In genomic region chr20:18507218-18508191, GRCh38 we compare ENCODE assay signal across 1 cellular context.
TF ChIP-seq lines count a peak whose summit lies in the region.

Gene SEC23B, plus strand, starts transcription at chr20:18507940. Its CDS starts 2,896 bp downstream, at chr20:18510836.

TF ChIP-seq in HepG2, 621 proteins besides CTCF, POLR2A, EP300 and RAD21 (continued from another document and continues in another):
- TF ChIP-seq LRRFIP1 (CRISPR knock-in tag; conservative IDR thresholded peaks at IDR 0.05) (no peak), ZNF883 (CRISPR knock-in tag; IDR thresholded peaks at IDR 0.05; ENCODE audit: not compliant biosample characterization) (peak; percentile 34), ARID2 (CRISPR knock-in tag; IDR thresholded peaks at IDR 0.05; ENCODE audit: borderline replicate concordance) (0 out of 2 replicates have a peak, but pooled peaks have one; percentile 31), ZBTB49 (CRISPR knock-in tag; IDR thresholded peaks at IDR 0.05; ENCODE audit: borderline replicate concordance) (0 out of 2 replicates have a peak, but pooled peaks have one; percentile 36), AGO2 (optimal IDR thresholded peaks at IDR 0.05; ENCODE audit: low read depth, low read length) (peak; percentile 87), CC2D1A (CRISPR knock-in tag; IDR thresholded peaks at IDR 0.05) (no peak; the same call in 1 of the 2 replicates), HOXA9 (CRISPR knock-in tag; IDR thresholded peaks at IDR 0.05; ENCODE audit: borderline replicate concordance) (no peak; the same call in 1 of the 2 replicates), REPIN1 (CRISPR knock-in tag; IDR thresholded peaks at IDR 0.05; ENCODE audit: borderline replicate concordance, low read depth) (peak; percentile 98), TERF1 (CRISPR knock-in tag; IDR thresholded peaks at IDR 0.05) (no peak), MIXL1 (CRISPR knock-in tag; IDR thresholded peaks at IDR 0.05) (peak; percentile 60), CEBPG (CRISPR knock-in tag; IDR thresholded peaks at IDR 0.05) (peak; percentile 57), ZNF142 (CRISPR knock-in tag; IDR thresholded peaks at IDR 0.05) (peak; percentile 93), TRIM22 (IDR thresholded peaks at IDR 0.05) (no peak), FOSL2 (CRISPR knock-in tag; IDR thresholded peaks at IDR 0.05) (peak; percentile 74), ZNF138 (CRISPR knock-in tag; IDR thresholded peaks at IDR 0.05; ENCODE audit: low read depth) (peak; percentile 81; the same call in 1 of the 2 replicates), MTA3 (CRISPR knock-in tag; IDR thresholded peaks at IDR 0.05) (no peak), BCL6 (CRISPR knock-in tag; IDR thresholded peaks at IDR 0.05) (peak; percentile 10), BORCS8-MEF2B (CRISPR knock-in tag; IDR thresholded peaks at IDR 0.05) (peak; percentile 88), FOXO1 (CRISPR knock-in tag; IDR thresholded peaks at IDR 0.05) (peak; percentile 70), ZNF674 (CRISPR knock-in tag; IDR thresholded peaks at IDR 0.05; ENCODE audit: low read depth) (no peak), ZBTB46 (CRISPR knock-in tag; IDR thresholded peaks at IDR 0.05; ENCODE audit: borderline replicate concordance) (no peak; the same call in 1 of the 2 replicates), ATF6 (CRISPR knock-in tag; conservative IDR thresholded peaks at IDR 0.05) (no peak), AKNA (CRISPR knock-in tag; IDR thresholded peaks at IDR 0.05; ENCODE audit: borderline replicate concordance) (peak; percentile 2; the same call in 1 of the 2 replicates)
